10 cellular contexts compared by ENCODE assay signal in the genomic region with DNA sequence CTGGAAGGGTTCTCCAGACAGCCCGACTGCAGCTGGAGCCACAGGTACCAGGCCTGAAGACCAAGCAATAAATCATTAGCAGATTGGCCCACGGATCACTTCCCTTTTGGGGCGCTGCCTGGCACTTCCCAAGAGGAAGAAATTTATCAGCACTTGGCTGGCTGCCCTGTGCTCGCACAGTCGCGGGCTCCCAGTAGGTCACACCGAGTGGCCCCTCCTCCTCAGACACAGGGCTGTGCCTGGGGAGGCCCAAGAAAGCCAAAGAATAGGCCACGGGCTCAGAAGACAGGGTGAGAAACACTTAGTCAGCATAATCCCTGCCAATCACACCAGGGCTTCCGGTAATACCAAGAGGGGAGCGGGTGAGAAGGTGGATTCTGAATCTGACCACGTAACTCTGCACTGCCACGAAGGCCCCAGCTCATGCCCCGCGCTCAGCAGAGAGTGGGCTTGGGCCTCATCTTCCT.
DNase-seq lines count a peak whose midpoint lies in the region; ATAC-seq and TF ChIP-seq lines count a peak whose summit lies in the region.
"Had no signal": no experiment of that assay in that cellular context is flagged by ENCODE, and none has a peak within 500 bp of the region (broad histone marks: within the 10 kb centered on the region; RNA-seq: fewer than 3 reads in every experiment).

No MANE protein-coding gene starts in this region.

- H3K27ac Mint-ChIP-seq in progenitor cell of endocrine pancreas = no peak overlapping the region
- H3K27ac Mint-ChIP-seq: B cell, IgD-negative memory B cell had no signal

- H3K23ac ChIP-seq in mesenchymal stem cell (ENCODE audit: low read length in 2 of 2) = no peak overlapping the region

- H2AFZ ChIP-seq in mesenchymal stem cell (ENCODE audit: low read depth, low read length) = peak overlapping the region; percentile 39

- no peaks in the 10 kb centered on the region for H3K9me3 Mint-ChIP-seq in progenitor cell of endocrine pancreas (ENCODE audit: low read depth)

- no peak overlapping the region for H2BK15ac ChIP-seq in mesenchymal stem cell (ENCODE audit: low read depth, poor library complexity, severe bottlenecking)

- H3K27ac ChIP-seq in mesenchymal stem cell (ENCODE audit: low read length, poor library complexity, severe bottlenecking) = no peak overlapping the region
- H3K27ac ChIP-seq in WERI-Rb-1 = no peak overlapping the region

- no peak for ATAC-seq in HG03280 (IDR thresholded peaks at IDR 0.05; ENCODE audit: unreplicated experiment)

- WGBS in mesenchymal stem cell = 61% methylated on average over 13 of the region's 14 CpGs

- H3K36me3 ChIP-seq in mesenchymal stem cell (ENCODE audit: control insufficient read depth in 1 of 2, insufficient read depth in 2 of 2, low read depth in 1 of 2, low read length in 2 of 2) (no peaks in the 10 kb centered on the region), WERI-Rb-1 (no peaks in the 10 kb centered on the region)

- H3K18ac ChIP-seq in mesenchymal stem cell (ENCODE audit: low read depth in 1 of 2, low read length in 2 of 2) = no peak overlapping the region

- H3K79me1 ChIP-seq in mesenchymal stem cell (replicated peaks; ENCODE audit: low read length, poor library complexity, severe bottlenecking) = no peaks in the 10 kb centered on the region

- no peak for TF ChIP-seq CTCF in WERI-Rb-1 (IDR thresholded peaks at IDR 0.05; ENCODE audit: low read depth, low read length)
- no peak for TF ChIP-seq CTCF in progenitor cell of endocrine pancreas (IDR thresholded peaks at IDR 0.05; ENCODE audit: unreplicated experiment)

- H3K4me1 Mint-ChIP-seq in progenitor cell of endocrine pancreas (ENCODE audit: low read depth) = no peaks in the 10 kb centered on the region
- H3K4me1 Mint-ChIP-seq: B cell, IgD-negative memory B cell had no signal

- no peak overlapping the region for H4K8ac ChIP-seq in mesenchymal stem cell (ENCODE audit: low read length)

- H3K36me3 Mint-ChIP-seq in progenitor cell of endocrine pancreas (ENCODE audit: insufficient read depth) = no peaks in the 10 kb centered on the region
- H3K36me3 Mint-ChIP-seq: IgD-negative memory B cell had no signal

- peak; percentile 7 for DNase-seq in stimulated activated CD4-positive, alpha-beta T cell treated with anti-CD3 and anti-CD28 coated beads, Interleukin-1b, Interleukin-23, amount 100 ng/mL, for 48 hours
- DNase-seq in stimulated activated CD4-positive, alpha-beta T cell treated with anti-CD3 and anti-CD28 coated beads, Interleukin-4, amount 100 ng/mL, for 1 hour = no peak
- DNase-seq in astrocyte of the hippocampus (ENCODE audit: low read depth, low spot score) (peak; percentile 84), mesenchymal stem cell (no peak), WERI-Rb-1 (no peak), NCI-H524 (lab: John Stamatoyannopoulos, UW) (no peak), progenitor cell of endocrine pancreas (ENCODE audit: low spot score, unreplicated experiment) (no peak)

- H3K9me3 ChIP-seq in mesenchymal stem cell (ENCODE audit: control insufficient read depth, low read length) (no peaks in the 10 kb centered on the region), WERI-Rb-1 (ENCODE audit: severe bottlenecking) (peaks cover 3% of the 10 kb centered on the region)

- H3K4me1 ChIP-seq in mesenchymal stem cell (ENCODE audit: control insufficient read depth, insufficient read depth, low read depth, low read length) = no peaks in the 10 kb centered on the region

- H3K4me2 ChIP-seq in mesenchymal stem cell (ENCODE audit: low read length, poor library complexity, severe bottlenecking) = no peak overlapping the region

- H3K27me3 ChIP-seq in mesenchymal stem cell (ENCODE audit: control insufficient read depth in 1 of 2, insufficient read depth in 1 of 2, low read length in 2 of 2) (peaks cover 0 to 12% of the 10 kb centered on the region in 2 experiments), WERI-Rb-1 (ENCODE audit: insufficient read depth, low read depth, severe bottlenecking) (peaks cover 87% of the 10 kb centered on the region)

- H2BK12ac ChIP-seq in mesenchymal stem cell (ENCODE audit: low read length in 2 of 2) = no peak overlapping the region

- no peak overlapping the region for H3K14ac ChIP-seq in mesenchymal stem cell (ENCODE audit: low read length in 2 of 2)

- no peak overlapping the region for H4K91ac ChIP-seq in mesenchymal stem cell (ENCODE audit: low read length)

- peaks cover 12% of the 10 kb centered on the region for H3K27me3 Mint-ChIP-seq in progenitor cell of endocrine pancreas
- H3K27me3 Mint-ChIP-seq: B cell had no signal

- no peak overlapping the region for H2AK5ac ChIP-seq in mesenchymal stem cell (ENCODE audit: low read length, severe bottlenecking)

- H3K4me3 Mint-ChIP-seq in progenitor cell of endocrine pancreas (ENCODE audit: low read depth) = no peak overlapping the region
- H3K4me3 Mint-ChIP-seq: B cell, IgD-negative memory B cell had no signal

- H2BK5ac ChIP-seq in mesenchymal stem cell (ENCODE audit: low read depth, low read length, poor library complexity, severe bottlenecking) = no peak overlapping the region

- H2BK120ac ChIP-seq in mesenchymal stem cell (ENCODE audit: low read depth, low read length) = no peak overlapping the region

- H3K9ac ChIP-seq in mesenchymal stem cell (ENCODE audit: low read length) = no peak overlapping the region

- H3K4me3 ChIP-seq in mesenchymal stem cell (ENCODE audit: insufficient read depth in 1 of 2, low read depth in 1 of 2, low read length in 2 of 2) (no peak overlapping the region), WERI-Rb-1 (ENCODE audit: low read depth, low read length) (no peak overlapping the region)

- H3K4ac ChIP-seq in mesenchymal stem cell (ENCODE audit: low read depth in 1 of 2, low read length in 2 of 2) = no peak overlapping the region

Comparison
In these comparisons a context has a peak if more than half of its experiments do, and no peak if none do; other contexts are left out.
1. DNase-seq: peak in stimulated activated CD4-positive, alpha-beta T cell treated with anti-CD3 and anti-CD28 coated beads, Interleukin-1b, Interleukin-23, amount 100 ng/mL, for 48 hours (single experiment) and astrocyte of the hippocampus (single experiment); none in stimulated activated CD4-positive, alpha-beta T cell treated with anti-CD3 and anti-CD28 coated beads, Interleukin-4, amount 100 ng/mL, for 1 hour (single experiment), mesenchymal stem cell (single experiment), WERI-Rb-1 (single experiment), NCI-H524 (0 of 2) and progenitor cell of endocrine pancreas (single experiment).